In the genomic region with DNA sequence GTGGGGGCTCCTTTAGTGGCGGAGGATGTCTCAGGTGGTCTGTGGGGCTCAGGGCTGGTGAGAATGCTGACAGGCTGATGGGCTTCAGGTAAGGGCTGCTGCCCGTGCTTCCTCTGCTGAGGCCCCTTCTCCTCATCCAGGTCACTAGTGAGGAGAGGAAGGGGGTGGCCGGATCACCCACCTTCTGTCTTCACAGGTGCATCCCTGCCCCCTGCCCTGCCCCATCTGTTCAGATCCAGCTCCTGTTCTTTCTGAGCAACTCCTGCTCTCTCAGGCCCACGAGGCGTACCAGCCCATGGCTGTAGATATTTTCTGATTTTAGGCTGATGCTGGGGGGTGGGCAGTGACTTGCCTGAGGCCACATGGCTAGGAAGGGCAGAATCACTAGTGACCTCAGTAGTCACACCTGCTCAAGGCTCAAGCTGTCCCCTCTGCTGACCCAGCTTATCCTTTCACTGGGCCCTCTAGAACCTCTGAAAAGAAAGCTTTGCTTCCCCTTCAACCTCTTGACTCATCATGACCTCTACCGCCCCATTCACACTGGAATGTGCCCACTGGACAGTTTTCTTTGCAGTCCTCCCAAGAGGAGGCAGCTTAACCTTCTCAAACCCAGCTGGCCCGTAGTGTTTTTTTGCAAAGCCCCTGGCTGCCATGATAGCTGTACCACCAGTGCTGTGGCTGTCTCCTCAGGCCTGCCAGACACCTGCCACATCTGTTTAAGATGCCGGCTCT, we compare ENCODE assay signal across 1 cellular context.
TF ChIP-seq lines count a peak whose summit lies in the region.

No MANE protein-coding gene starts in this region.

TF ChIP-seq in HCT116, 20 proteins besides CTCF, POLR2A, EP300 and RAD21 (continued from another document):
- TF ChIP-seq, protein P1, sequence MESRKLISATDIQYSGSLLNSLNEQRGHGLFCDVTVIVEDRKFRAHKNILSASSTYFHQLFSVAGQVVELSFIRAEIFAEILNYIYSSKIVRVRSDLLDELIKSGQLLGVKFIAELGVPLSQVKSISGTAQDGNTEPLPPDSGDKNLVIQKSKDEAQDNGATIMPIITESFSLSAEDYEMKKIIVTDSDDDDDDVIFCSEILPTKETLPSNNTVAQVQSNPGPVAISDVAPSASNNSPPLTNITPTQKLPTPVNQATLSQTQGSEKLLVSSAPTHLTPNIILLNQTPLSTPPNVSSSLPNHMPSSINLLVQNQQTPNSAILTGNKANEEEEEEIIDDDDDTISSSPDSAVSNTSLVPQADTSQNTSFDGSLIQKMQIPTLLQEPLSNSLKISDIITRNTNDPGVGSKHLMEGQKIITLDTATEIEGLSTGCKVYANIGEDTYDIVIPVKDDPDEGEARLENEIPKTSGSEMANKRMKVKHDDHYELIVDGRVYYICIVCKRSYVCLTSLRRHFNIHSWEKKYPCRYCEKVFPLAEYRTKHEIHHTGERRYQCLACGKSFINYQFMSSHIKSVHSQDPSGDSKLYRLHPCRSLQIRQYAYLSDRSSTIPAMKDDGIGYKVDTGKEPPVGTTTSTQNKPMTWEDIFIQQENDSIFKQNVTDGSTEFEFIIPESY (IDR thresholded peaks at IDR 0.05; ENCODE audit: extremely low read depth, insufficient replicate concordance, low read length), result no peak
- no peak for TF ChIP-seq SP1 (IDR thresholded peaks at IDR 0.05; ENCODE audit: low read depth)
- TF ChIP-seq, protein P2, sequence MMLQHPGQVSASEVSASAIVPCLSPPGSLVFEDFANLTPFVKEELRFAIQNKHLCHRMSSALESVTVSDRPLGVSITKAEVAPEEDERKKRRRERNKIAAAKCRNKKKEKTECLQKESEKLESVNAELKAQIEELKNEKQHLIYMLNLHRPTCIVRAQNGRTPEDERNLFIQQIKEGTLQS (IDR thresholded peaks at IDR 0.05), result no peak
